In genomic region chr3:23519548-23520208, GRCh38 we compare ENCODE assay signal across 13 cellular contexts.
DNase-seq lines count a peak whose midpoint lies in the region; ATAC-seq lines count a peak whose summit lies in the region.
"Had no signal": no experiment of that assay in that cellular context is flagged by ENCODE, and none has a peak within 500 bp of the region (broad histone marks: within the 10 kb centered on the region; RNA-seq: fewer than 3 reads in every experiment).

No MANE protein-coding gene starts in this region.

- DNase-seq in glomerular visceral epithelial cell (ENCODE audit: extremely low spot score) (peak; percentile 2), cerebellum (ENCODE audit: low spot score) (no peak), CD1c-positive myeloid dendritic cell (ENCODE audit: extremely low spot score) (no peak), NCI-H345 treated with DMSO at 0.1 percent for 48 hours (lab: John Stamatoyannopoulos, UW; ENCODE audit: unreplicated experiment) (no peak)
- DNase-seq in activated naive CD4-positive, alpha-beta T cell (lab: John Stamatoyannopoulos, UW), result no peak
- DNase-seq: activated T-cell treated with anti-CD3 and anti-CD28 coated beads for 4 hours, BE2C, GDM1, left ventricle myocardium inferior, NCI-H69 had no signal

- ATAC-seq in GM18517 (IDR thresholded peaks at IDR 0.05; ENCODE audit: unreplicated experiment) (peak; percentile 94), GM21529 (IDR thresholded peaks at IDR 0.05; ENCODE audit: unreplicated experiment) (peak; percentile 84), HG03103 (IDR thresholded peaks at IDR 0.05; ENCODE audit: low read depth, unreplicated experiment) (peak; percentile 62)
